15 cellular contexts compared by ENCODE assay signal in the genomic region with DNA sequence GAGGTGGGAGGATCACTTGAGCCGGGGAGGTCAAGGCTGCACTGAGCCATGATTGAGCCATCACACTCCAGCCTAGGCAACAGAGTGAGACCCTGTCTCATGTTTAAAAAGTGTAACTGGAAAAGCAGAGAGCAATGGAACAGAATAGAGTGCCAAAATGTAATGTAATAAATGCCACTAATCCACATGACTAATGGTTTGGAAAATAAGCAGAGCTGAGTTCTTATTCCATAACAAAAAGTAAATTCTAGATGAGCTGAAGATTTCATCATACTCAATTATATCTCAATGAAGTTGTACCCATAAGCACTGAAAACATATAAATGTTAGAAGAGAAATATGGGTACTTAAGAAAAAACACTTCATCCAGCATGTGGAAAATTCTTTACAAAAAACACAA.
"Had no signal": no experiment of that assay in that cellular context is flagged by ENCODE, and none has a peak within 500 bp of the region (broad histone marks: within the 10 kb centered on the region; RNA-seq: fewer than 3 reads in every experiment).

No MANE protein-coding gene starts in this region.

- H3K9me3 ChIP-seq: breast epithelium, neutrophil, suprapubic skin had no signal

- H3K36me3 ChIP-seq: breast epithelium, neutrophil had no signal

- H3K27ac ChIP-seq: breast epithelium, neutrophil, suprapubic skin had no signal

- ATAC-seq: activated naive CD4-positive, alpha-beta T cell treated with anti-CD3 and anti-CD28 coated beads, Interleukin-2, amount 50 U/mL, for 72 hours; left lobe of liver had no signal

- H3K27ac Mint-ChIP-seq: activated CD4-positive, alpha-beta memory T cell treated with anti-CD3 and anti-CD28 coated beads for 36 hours; activated T-cell treated with anti-CD3 and anti-CD28 coated beads, Interleukin-2, amount 50 U/mL, for 24 hours had no signal

- H3K4me3 Mint-ChIP-seq: activated CD4-positive, alpha-beta memory T cell treated with anti-CD3 and anti-CD28 coated beads for 36 hours; activated T-cell treated with anti-CD3 and anti-CD28 coated beads, Interleukin-2, amount 50 U/mL, for 24 hours; naive B cell had no signal

- DNase-seq: activated CD4-positive, alpha-beta memory T cell treated with anti-CD3 and anti-CD28 coated beads for 36 hours; activated effector memory CD4-positive, alpha-beta T cell treated with Interleukin-2 at 50 U/mL for 16 hours; activated T-cell treated with anti-CD3 and anti-CD28 coated beads, Interleukin-2, amount 50 U/mL, for 24 hours; anterior cingulate cortex; cerebellar nuclear complex; effector memory CD4-positive, alpha-beta T cell; islet precursor cell; mammary epithelial cell; naive B cell; stimulated activated naive CD4-positive, alpha-beta T cell treated with Interleukin-2 at 50 U/mL for 16 hours had no signal

- H3K27me3 Mint-ChIP-seq: activated CD4-positive, alpha-beta memory T cell treated with anti-CD3 and anti-CD28 coated beads for 36 hours; activated T-cell treated with anti-CD3 and anti-CD28 coated beads, Interleukin-2, amount 50 U/mL, for 24 hours; naive B cell had no signal

- H3K27me3 ChIP-seq: breast epithelium, neutrophil, suprapubic skin had no signal

- H3K9me3 Mint-ChIP-seq: activated CD4-positive, alpha-beta memory T cell treated with anti-CD3 and anti-CD28 coated beads for 36 hours; activated T-cell treated with anti-CD3 and anti-CD28 coated beads, Interleukin-2, amount 50 U/mL, for 24 hours; naive B cell had no signal

- H3K4me3 ChIP-seq: breast epithelium, suprapubic skin had no signal

- H3K4me1 ChIP-seq: breast epithelium, suprapubic skin had no signal
